In the genomic region with DNA sequence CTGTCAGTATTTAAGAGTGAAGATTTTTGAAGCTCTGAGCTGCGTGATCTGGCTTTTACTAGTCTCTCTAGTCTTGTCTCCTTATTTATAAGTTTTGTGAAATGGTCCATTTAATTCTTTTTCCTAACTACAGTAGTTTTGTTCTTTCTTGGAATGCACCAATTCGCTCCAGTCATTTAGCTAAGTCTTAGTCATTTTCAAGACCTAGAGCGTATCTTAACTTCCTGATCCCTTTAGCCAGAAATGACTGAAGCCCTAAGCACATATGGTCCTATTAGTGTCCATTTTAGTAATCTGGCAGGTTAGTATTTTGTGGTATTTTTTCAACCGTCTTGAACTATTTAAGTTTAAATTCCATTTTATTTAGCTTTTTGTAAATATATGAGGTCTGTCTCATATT, we compare ENCODE assay signal across 11 cellular contexts. TPM values are rescaled to one million over a fixed set of nuclear protein-coding genes. Genes with fewer than 3 reads are reported as not detected.
DNase-seq lines count a peak whose midpoint lies in the region; ATAC-seq and TF ChIP-seq lines count a peak whose summit lies in the region.
"Had no signal": no experiment of that assay in that cellular context is flagged by ENCODE, and none has a peak within 500 bp of the region (broad histone marks: within the 10 kb centered on the region; RNA-seq: fewer than 3 reads in every experiment).

No MANE protein-coding gene starts in this region.

- H3K27ac ChIP-seq in DND-41 (ENCODE audit: low read length): no peak overlapping the region

- H3K27me3 ChIP-seq in DND-41 (ENCODE audit: insufficient read depth, low read length, poor library complexity): no peaks in the 10 kb centered on the region

- in situ Hi-C loops in astrocyte of the spinal cord (cut with HindIII; ENCODE audit: low sequenced_read_pairs): no loop called here

- H3K4me3 Mint-ChIP-seq in naive B cell: peak overlapping the region in 3 of 8 donors; percentile 6 to 64 (median 24)

- ATAC-seq in DND-41 (ENCODE audit: insufficient read depth, low read depth) (no peak), HG02870 (IDR thresholded peaks at IDR 0.05; ENCODE audit: unreplicated experiment) (peak; percentile 19), naive B cell (ENCODE audit: low read depth in 2 of 2) (no peak)

- no peak for TF ChIP-seq CTCF in DND-41 (IDR thresholded peaks at IDR 0.05; ENCODE audit: borderline replicate concordance, extremely low read depth, low read length, poor library complexity, severe bottlenecking)
- no peak for TF ChIP-seq CTCF in astrocyte of the spinal cord (IDR thresholded peaks at IDR 0.05; ENCODE audit: low read depth, low read length)

- peaks cover 31% of the 10 kb centered on the region for H3K36me3 ChIP-seq in DND-41 (ENCODE audit: insufficient read depth, low read length)

- no peaks in the 10 kb centered on the region for H3K27me3 Mint-ChIP-seq in naive B cell

- no peaks in the 10 kb centered on the region for H3K9me3 ChIP-seq in DND-41 (ENCODE audit: insufficient read depth, low read length, severe bottlenecking)

- H3K27ac Mint-ChIP-seq in naive B cell: peak overlapping the region in 4 of 6 donors; percentile 34 to 95 (median 64)

- H3K9ac ChIP-seq in DND-41 (ENCODE audit: low read depth, low read length): no peak overlapping the region

- DNase-seq in DND-41 (no peak), astrocyte of the spinal cord (ENCODE audit: low read depth, low spot score) (peak; percentile 31), naive B cell (no peak), NCI-H1105 treated with DMSO at 0.1 percent for 48 hours (lab: John Stamatoyannopoulos, UW) (no peak), posterior cingulate gyrus (no peak), NCI-H345 (lab: John Stamatoyannopoulos, UW) (no peak), COLO829 (ENCODE audit: low spot score) (no peak)
- DNase-seq: activated CD4-positive, alpha-beta T cell treated with anti-CD3 and anti-CD28 coated beads, Interleukin-2, amount 50 U/mL, for 1 hour; SHP77 treated with DMSO at 0.1 percent for 48 hours; stimulated activated CD4-positive, alpha-beta T cell treated with anti-CD3 and anti-CD28 coated beads, Interleukin-4, amount 100 ng/mL, for 4 hours had no signal

- peaks cover 90% of the 10 kb centered on the region for H3K79me2 ChIP-seq in DND-41 (ENCODE audit: insufficient read depth, low read length)

- H3K9me3 Mint-ChIP-seq in naive B cell: peaks cover 0 to 2% (median 0%) of the 10 kb centered on the region in 7 donors

- intact Hi-C loops in posterior cingulate gyrus (cut with DNase I): no loop called here

- H3K4me2 ChIP-seq in DND-41 (ENCODE audit: insufficient read depth, low read length): peak overlapping the region; percentile 96; the same call in 1 of the 2 replicates

- no peaks in the 10 kb centered on the region for H3K36me3 Mint-ChIP-seq in naive B cell

- peaks cover 31% of the 10 kb centered on the region for H3K4me1 ChIP-seq in DND-41 (ENCODE audit: insufficient read depth, low read length)

- peaks cover 54 to 70% (median 59%) of the 10 kb centered on the region in 3 donors for H3K4me1 Mint-ChIP-seq in naive B cell

- no peak overlapping the region for H2AFZ ChIP-seq in DND-41 (ENCODE audit: low read depth, low read length)

- no peak overlapping the region; a peak in 1 of 4 replicates for H3K4me3 ChIP-seq in DND-41 (ENCODE audit: low read depth in 1 of 2, low read length in 2 of 2)
- H3K4me3 ChIP-seq in astrocyte of the spinal cord (ENCODE audit: low read depth, low read length): no peak overlapping the region

- peaks cover 58% of the 10 kb centered on the region; the same call in 1 of the 2 replicates for H4K20me1 ChIP-seq in DND-41 (ENCODE audit: insufficient read depth, low read length)

RNA-seq across cellular contexts. Expression of gene BIRC6, which starts 3.6 kb away (rescaled TPM):
- 10 to 100 TPM; 16.3 to 47.1 (median 35.8) TPM for polyA plus RNA-seq in naive B cell (ENCODE audit: low read depth in 6 of 6)
